Comparison of ENCODE assay signal across 31 cellular contexts in the genomic region with DNA sequence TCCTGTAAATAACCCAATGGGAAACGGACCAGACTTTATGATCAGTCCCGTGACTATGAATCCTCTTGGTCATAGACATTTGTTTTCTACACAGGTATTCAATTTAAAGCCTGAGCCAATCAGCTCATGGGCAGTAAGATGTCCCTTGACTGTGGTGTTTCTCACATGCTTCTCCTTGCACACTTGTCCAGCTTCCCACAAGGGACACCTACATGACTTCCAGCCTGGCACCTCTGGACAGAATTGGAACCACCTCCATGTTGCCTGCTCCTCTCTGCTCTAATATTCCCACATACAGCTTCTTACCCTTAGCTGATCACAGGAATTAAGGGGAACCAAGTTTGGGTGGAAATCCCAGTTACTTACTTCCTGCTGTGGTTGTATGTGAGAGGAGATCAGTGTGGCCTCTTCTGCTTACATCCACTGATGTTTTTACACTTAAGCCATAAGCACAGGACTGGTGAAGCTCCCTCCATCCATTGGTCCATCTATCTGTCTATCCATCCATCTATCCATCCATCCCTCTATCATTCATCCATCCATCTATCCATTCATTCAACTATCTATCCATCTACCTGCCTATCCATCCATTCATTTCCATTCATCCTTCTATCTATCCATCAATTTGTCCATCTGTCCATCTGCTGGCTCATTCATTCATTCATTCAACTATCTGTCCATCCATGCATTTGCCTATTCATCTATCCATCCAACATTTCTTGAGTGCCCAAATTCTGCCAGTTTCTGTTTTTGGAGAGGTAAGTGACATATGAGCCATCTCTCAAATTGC. TPM values are rescaled to one million over a fixed set of nuclear protein-coding genes. Genes with fewer than 3 reads are reported as not detected.
DNase-seq lines count a peak whose midpoint lies in the region; ATAC-seq and TF ChIP-seq lines count a peak whose summit lies in the region.
"Had no signal": no experiment of that assay in that cellular context is flagged by ENCODE, and none has a peak within 500 bp of the region (broad histone marks: within the 10 kb centered on the region; RNA-seq: fewer than 3 reads in every experiment).

No MANE protein-coding gene starts in this region.

- H3K9me3 Mint-ChIP-seq in activated CD8-positive, alpha-beta T cell treated with anti-CD3 and anti-CD28 coated beads for 36 hours: no peaks in the 10 kb centered on the region
- H3K9me3 Mint-ChIP-seq in activated CD8-positive, alpha-beta T cell treated with anti-CD3 and anti-CD28 coated beads, Interleukin-2, amount 10 ng/mL, durations not matched to agents 7 days and 5 days (ENCODE audit: insufficient read depth): no peaks in the 10 kb centered on the region
- H3K9me3 Mint-ChIP-seq in CD4-positive, alpha-beta memory T cell: no peaks in the 10 kb centered on the region

- no peak overlapping the region for H3K4me3 Mint-ChIP-seq in activated CD8-positive, alpha-beta T cell treated with anti-CD3 and anti-CD28 coated beads for 36 hours
- no peak overlapping the region for H3K4me3 Mint-ChIP-seq in activated CD8-positive, alpha-beta T cell treated with anti-CD3 and anti-CD28 coated beads, Interleukin-2, amount 10 ng/mL, durations not matched to agents 7 days and 5 days
- H3K4me3 Mint-ChIP-seq in CD4-positive, alpha-beta memory T cell: peak overlapping the region in 6 of 8 donors; percentile 1 to 56 (median 32)
- no peak overlapping the region for H3K4me3 Mint-ChIP-seq in T-helper 17 cell
- H3K4me3 Mint-ChIP-seq: nephron; stimulated activated memory B cell treated with anti-CD40 and anti-IgM and Interleukin-4, amounts not matched to agents 10 μg/mL and 1 μg/mL and 100 μg/mL, for 72 hours had no signal

- H3K36me3 ChIP-seq in CD4-positive, alpha-beta memory T cell (ENCODE audit: insufficient read depth, low read length): peaks cover 6% of the 10 kb centered on the region
- peaks cover 7% of the 10 kb centered on the region for H3K36me3 ChIP-seq in neutrophil
- H3K36me3 ChIP-seq: gastroesophageal sphincter, suprapubic skin, upper lobe of right lung had no signal

- peaks cover 22% of the 10 kb centered on the region for H3K36me3 Mint-ChIP-seq in activated CD8-positive, alpha-beta T cell treated with anti-CD3 and anti-CD28 coated beads for 36 hours (ENCODE audit: low read depth)
- H3K36me3 Mint-ChIP-seq in activated CD8-positive, alpha-beta T cell treated with anti-CD3 and anti-CD28 coated beads, Interleukin-2, amount 10 ng/mL, durations not matched to agents 7 days and 5 days (ENCODE audit: low read depth): peaks cover 16% of the 10 kb centered on the region
- peaks cover 44 to 59% of the 10 kb centered on the region in 2 donors for H3K36me3 Mint-ChIP-seq in CD4-positive, alpha-beta memory T cell
- peaks cover 8% of the 10 kb centered on the region for H3K36me3 Mint-ChIP-seq in T-helper 17 cell (ENCODE audit: low read depth)

- no peaks in the 10 kb centered on the region for H3K9me3 ChIP-seq in CD4-positive, alpha-beta memory T cell (ENCODE audit: control insufficient read depth in 1 of 2, low read length in 2 of 2)
- no peaks in the 10 kb centered on the region for H3K9me3 ChIP-seq in T-helper 17 cell (ENCODE audit: control insufficient read depth, low read length, poor library complexity, severe bottlenecking)
- no peaks in the 10 kb centered on the region for H3K9me3 ChIP-seq in neutrophil
- H3K9me3 ChIP-seq: body of pancreas, suprapubic skin, upper lobe of right lung had no signal

- H3K27ac Mint-ChIP-seq in activated CD8-positive, alpha-beta T cell treated with anti-CD3 and anti-CD28 coated beads for 36 hours: peak overlapping the region; percentile 35
- no peak overlapping the region for H3K27ac Mint-ChIP-seq in activated CD8-positive, alpha-beta T cell treated with anti-CD3 and anti-CD28 coated beads, Interleukin-2, amount 10 ng/mL, durations not matched to agents 7 days and 5 days
- peak overlapping the region; percentile 9 to 97 (median 36) for H3K27ac Mint-ChIP-seq in CD4-positive, alpha-beta memory T cell
- peak overlapping the region; percentile 96 for H3K27ac Mint-ChIP-seq in T-helper 17 cell
- H3K27ac Mint-ChIP-seq: nephron had no signal

- CTCF ChIA-PET in activated CD8-positive, alpha-beta T cell treated with anti-CD3 and anti-CD28 coated beads for 36 hours (lab: Charles Lee): interaction anchor here (0.6 to 1.4 kb wide), 3 partner anchors 10 to 46 kb away, joined by 3 to 5 read pairs (median 3); no protein-coding TSS in a partner anchor
- CTCF ChIA-PET in activated CD8-positive, alpha-beta T cell treated with anti-CD3 and anti-CD28 coated beads, Interleukin-2, amount 10 ng/mL, durations not matched to agents 7 days and 5 days (lab: Charles Lee): no interaction called here
- CTCF ChIA-PET in CD4-positive, alpha-beta memory T cell (lab: Charles Lee; ENCODE audit: partially characterized antibody): interaction anchor here (1.3 kb wide), 2 partner anchors 14 to 287 kb away, joined by 3 to 4 read pairs; no protein-coding TSS in a partner anchor
- CTCF ChIA-PET in GM10248 (lab: Yijun Ruan, JAX): no interaction called here

- peaks cover 100% of the 10 kb centered on the region for H3K4me1 ChIP-seq in CD4-positive, alpha-beta memory T cell (ENCODE audit: insufficient read depth, low read length)
- H3K4me1 ChIP-seq in neutrophil (ENCODE audit: control insufficient read depth in 1 of 2, insufficient read depth in 1 of 2, low read depth in 1 of 2, low read length in 1 of 2): peaks cover 38 to 54% of the 10 kb centered on the region in 2 experiments
- H3K4me1 ChIP-seq: body of pancreas, gastroesophageal sphincter had no signal

- POLR2A ChIA-PET in activated CD8-positive, alpha-beta T cell treated with anti-CD3 and anti-CD28 coated beads for 36 hours (lab: Charles Lee): interaction anchor here (0.9 to 3.6 kb wide), 4 partner anchors 11 to 43 kb away, joined by 3 to 18 read pairs (median 10); no protein-coding TSS in a partner anchor
- POLR2A ChIA-PET in activated CD8-positive, alpha-beta T cell treated with anti-CD3 and anti-CD28 coated beads, Interleukin-2, amount 10 ng/mL, durations not matched to agents 7 days and 5 days (lab: Charles Lee): interaction anchor here (0.6 to 1.3 kb wide), 3 partner anchors 14 to 99 kb away, joined by 3 to 4 read pairs (median 4); no protein-coding TSS in a partner anchor
- POLR2A ChIA-PET in CD4-positive, alpha-beta memory T cell (lab: Charles Lee; ENCODE audit: partially characterized antibody): interaction anchor here (0.6 to 26.1 kb wide), 4 partner anchors 12 to 144 kb away, joined by 3 to 729 read pairs (median 4); a partner anchor contains a TSS
- POLR2A ChIA-PET in GM10248 (lab: Yijun Ruan, JAX): no interaction called here

- no peak for DNase-seq in activated CD8-positive, alpha-beta T cell treated with anti-CD3 and anti-CD28 coated beads for 36 hours
- DNase-seq in activated CD8-positive, alpha-beta T cell treated with anti-CD3 and anti-CD28 coated beads, Interleukin-2, amount 10 ng/mL, durations not matched to agents 7 days and 5 days: no peak
- DNase-seq in CD4-positive, alpha-beta memory T cell: no peak
- DNase-seq in T-helper 17 cell: no peak
- no peak for DNase-seq in 8988T
- no peak for DNase-seq in GM10248 (ENCODE audit: extremely low spot score)
- no peak for DNase-seq in hepatic stellate cell (ENCODE audit: low spot score)
- DNase-seq: activated CD4-positive, alpha-beta T cell treated with anti-CD3 and anti-CD28 coated beads for 1 hour; activated naive CD4-positive, alpha-beta T cell; AML-193; body of pancreas; cerebellar nuclear complex; COR-L47; DMS53; H7; hippocampal formation; Karpas-422; left colon; NCI-H1436 treated with DMSO at 0.1 percent for 48 hours; NCI-H226; NCI-H526 treated with DMSO at 0.1 percent for 48 hours; NK-92 treated with Interleukin-12 subunit alpha and Interleukin-12 subunit beta, amount 100 ng/mL, for 24 hours; stimulated activated CD4-positive, alpha-beta T cell treated with anti-CD3 and anti-CD28 coated beads, Interleukin-15, amount 100 ng/mL, for 24 hours; stimulated activated CD4-positive, alpha-beta T cell treated with anti-CD3 and anti-CD28 coated beads, Interleukin-4, amount 100 ng/mL, for 4 hours; upper lobe of right lung had no signal

- intact Hi-C loops in activated CD8-positive, alpha-beta T cell treated with anti-CD3 and anti-CD28 coated beads for 36 hours (cut with micrococcal nuclease): no loop called here
- intact Hi-C loops in CD4-positive, alpha-beta memory T cell (cut with micrococcal nuclease): no loop called here

- no peak for ATAC-seq in activated CD8-positive, alpha-beta T cell treated with anti-CD3 and anti-CD28 coated beads for 36 hours
- ATAC-seq in activated CD8-positive, alpha-beta T cell treated with anti-CD3 and anti-CD28 coated beads, Interleukin-2, amount 10 ng/mL, durations not matched to agents 7 days and 5 days: no peak
- ATAC-seq in T-helper 17 cell: no peak
- ATAC-seq: body of pancreas; gastroesophageal sphincter; left colon; stimulated activated memory B cell treated with anti-CD40 and anti-IgM and Interleukin-4, amounts not matched to agents 10 μg/mL and 1 μg/mL and 100 μg/mL, for 72 hours; upper lobe of right lung had no signal

- no peak for TF ChIP-seq CTCF in activated CD8-positive, alpha-beta T cell treated with anti-CD3 and anti-CD28 coated beads for 36 hours (IDR thresholded peaks at IDR 0.05)
- TF ChIP-seq CTCF in neutrophil (IDR thresholded peaks at IDR 0.05): no peak
- TF ChIP-seq CTCF in GM10248 (IDR thresholded peaks at IDR 0.05; ENCODE audit: control extremely low read depth, extremely low read depth, low read depth, missing control alignments): no peak

- no peak overlapping the region for H3K27ac ChIP-seq in CD4-positive, alpha-beta memory T cell (ENCODE audit: low read depth, low read length)
- H3K27ac ChIP-seq in neutrophil: peak overlapping the region; percentile 59
- H3K27ac ChIP-seq: body of pancreas, gastroesophageal sphincter, suprapubic skin, upper lobe of right lung had no signal

- peaks cover 93% of the 10 kb centered on the region for H3K4me1 Mint-ChIP-seq in activated CD8-positive, alpha-beta T cell treated with anti-CD3 and anti-CD28 coated beads for 36 hours (ENCODE audit: low read depth)
- H3K4me1 Mint-ChIP-seq in activated CD8-positive, alpha-beta T cell treated with anti-CD3 and anti-CD28 coated beads, Interleukin-2, amount 10 ng/mL, durations not matched to agents 7 days and 5 days (ENCODE audit: low read depth): peaks cover 58% of the 10 kb centered on the region
- H3K4me1 Mint-ChIP-seq in CD4-positive, alpha-beta memory T cell: peaks cover 81 to 100% (median 93%) of the 10 kb centered on the region in 4 donors
- H3K4me1 Mint-ChIP-seq in T-helper 17 cell: peaks cover 73% of the 10 kb centered on the region

- H3K27me3 Mint-ChIP-seq in activated CD8-positive, alpha-beta T cell treated with anti-CD3 and anti-CD28 coated beads for 36 hours: no peaks in the 10 kb centered on the region
- peaks cover 7% of the 10 kb centered on the region for H3K27me3 Mint-ChIP-seq in activated CD8-positive, alpha-beta T cell treated with anti-CD3 and anti-CD28 coated beads, Interleukin-2, amount 10 ng/mL, durations not matched to agents 7 days and 5 days (ENCODE audit: low read depth)
- no peaks in the 10 kb centered on the region for H3K27me3 Mint-ChIP-seq in CD4-positive, alpha-beta memory T cell
- no peaks in the 10 kb centered on the region for H3K27me3 Mint-ChIP-seq in T-helper 17 cell
- H3K27me3 Mint-ChIP-seq: stimulated activated memory B cell treated with anti-CD40 and anti-IgM and Interleukin-4, amounts not matched to agents 10 μg/mL and 1 μg/mL and 100 μg/mL, for 72 hours had no signal

- H3K4me3 ChIP-seq in CD4-positive, alpha-beta memory T cell (ENCODE audit: low read length in 2 of 2): no peak overlapping the region
- no peak overlapping the region for H3K4me3 ChIP-seq in neutrophil (ENCODE audit: low read depth in 1 of 2, low read length in 1 of 2)
- H3K4me3 ChIP-seq: body of pancreas, gastroesophageal sphincter, suprapubic skin, upper lobe of right lung had no signal

- H3K27me3 ChIP-seq in CD4-positive, alpha-beta memory T cell (ENCODE audit: insufficient read depth, low read length): no peaks in the 10 kb centered on the region
- no peaks in the 10 kb centered on the region for H3K27me3 ChIP-seq in neutrophil
- H3K27me3 ChIP-seq: body of pancreas, gastroesophageal sphincter, suprapubic skin, upper lobe of right lung had no signal

RNA-seq across cellular contexts. Expression of a gene that starts 16.4 kb away (rescaled TPM):
- 10 to 100 TPM; 18.7 to 19.0 TPM for total RNA-seq in activated CD8-positive, alpha-beta T cell treated with anti-CD3 and anti-CD28 coated beads for 36 hours
- total RNA-seq in activated CD8-positive, alpha-beta T cell treated with anti-CD3 and anti-CD28 coated beads, Interleukin-2, amount 10 ng/mL, durations not matched to agents 7 days and 5 days: 10 to 100 TPM; 10.4 to 10.6 TPM
- total RNA-seq in CD4-positive, alpha-beta memory T cell: 10 to 100 TPM; 86.1 to 96.3 TPM
- polyA plus RNA-seq in CD4-positive, alpha-beta memory T cell: 10 to 100 TPM in 1 of 2 donors, 1 to 10 TPM in 1; 6.0 to 26.7 TPM
- total RNA-seq in T-helper 17 cell: 100 to 1,000 TPM in 1 of 2 donors, 10 to 100 TPM in 1; 97.0 to 110 TPM
- total RNA-seq: G401 had no signal

Comparison
In these comparisons a context has a peak if more than half of its experiments do, and no peak if none do; other contexts are left out.
1. CTCF ChIA-PET loops: an anchor here in activated CD8-positive, alpha-beta T cell treated with anti-CD3 and anti-CD28 coated beads for 36 hours (0.6 to 1.4 kb wide) and CD4-positive, alpha-beta memory T cell (1.3 kb wide); none called in activated CD8-positive, alpha-beta T cell treated with anti-CD3 and anti-CD28 coated beads, Interleukin-2, amount 10 ng/mL, durations not matched to agents 7 days and 5 days and GM10248.
2. H3K4me3 Mint-ChIP-seq: peak in CD4-positive, alpha-beta memory T cell (6 of 8); none in activated CD8-positive, alpha-beta T cell treated with anti-CD3 and anti-CD28 coated beads for 36 hours (single experiment), activated CD8-positive, alpha-beta T cell treated with anti-CD3 and anti-CD28 coated beads, Interleukin-2, amount 10 ng/mL, durations not matched to agents 7 days and 5 days (single experiment) and T-helper 17 cell (single experiment).
3. RNA of a gene that starts 16.4 kb away (total RNA-seq): 97.0 to 110 TPM in T-helper 17 cell and 86.1 to 96.3 TPM in CD4-positive, alpha-beta memory T cell; 18.7 to 19.0 TPM in activated CD8-positive, alpha-beta T cell treated with anti-CD3 and anti-CD28 coated beads for 36 hours and 10.4 to 10.6 TPM in activated CD8-positive, alpha-beta T cell treated with anti-CD3 and anti-CD28 coated beads, Interleukin-2, amount 10 ng/mL, durations not matched to agents 7 days and 5 days; every median in the first group is over 4 times any median in the second.